14 cellular contexts compared by ENCODE assay signal in the genomic region with DNA sequence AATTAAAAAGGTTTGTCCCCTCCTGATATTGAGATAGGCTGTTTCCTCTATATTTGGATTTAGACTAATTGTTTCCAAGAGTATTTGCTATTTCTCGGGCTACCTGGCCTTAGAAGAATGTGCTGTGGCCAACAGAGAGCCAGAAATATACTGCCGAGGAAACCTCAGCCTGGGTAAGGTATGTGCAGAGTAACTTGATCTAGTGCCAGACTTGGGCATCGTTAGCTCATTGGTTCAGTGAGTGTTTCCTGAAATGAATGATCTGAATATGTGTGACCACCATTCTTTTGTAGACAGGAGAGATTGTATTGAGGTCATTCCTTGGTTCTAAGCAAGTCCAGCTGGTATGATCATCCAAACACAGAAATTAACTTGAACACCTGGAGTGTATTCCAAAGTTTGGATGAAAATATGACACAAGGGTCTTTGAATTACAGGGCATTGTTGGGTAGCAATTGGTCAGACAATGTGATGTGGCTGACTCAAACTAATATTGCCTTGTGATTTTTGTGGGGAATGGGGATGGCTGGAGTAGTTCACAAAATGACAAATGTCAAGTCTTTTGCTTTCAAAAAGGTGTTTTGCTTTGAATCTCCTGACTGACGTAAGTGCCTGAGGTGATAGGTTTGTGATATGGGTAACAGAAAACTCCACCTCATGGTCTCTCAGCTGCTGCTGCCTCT.
DNase-seq lines count a peak whose midpoint lies in the region; ATAC-seq and TF ChIP-seq lines count a peak whose summit lies in the region.
"Had no signal": no experiment of that assay in that cellular context is flagged by ENCODE, and none has a peak within 500 bp of the region (broad histone marks: within the 10 kb centered on the region; RNA-seq: fewer than 3 reads in every experiment).

No MANE protein-coding gene starts in this region.

- no peaks in the 10 kb centered on the region for H3K36me3 Mint-ChIP-seq in stimulated activated effector memory CD8-positive, alpha-beta T cell treated with anti-CD3 and anti-CD28 coated beads, Interleukin-12 subunit alpha, Interleukin-12 subunit beta, amount 100 ng/mL, for 72 hours
- H3K36me3 Mint-ChIP-seq in activated naive CD8-positive, alpha-beta T cell treated with anti-CD3 and anti-CD28 coated beads for 36 hours = no peaks in the 10 kb centered on the region
- H3K36me3 Mint-ChIP-seq in nephron progenitor cell (ENCODE audit: low read depth) = no peaks in the 10 kb centered on the region
- no peaks in the 10 kb centered on the region for H3K36me3 Mint-ChIP-seq in activated naive CD4-positive, alpha-beta T cell treated with anti-CD3 and anti-CD28 coated beads, Interleukin-2, amount 10 ng/mL, durations not matched to agents 7 days and 5 days
- H3K36me3 Mint-ChIP-seq: CD4-positive, alpha-beta memory T cell had no signal

- no peaks in the 10 kb centered on the region for H3K9me3 Mint-ChIP-seq in stimulated activated effector memory CD8-positive, alpha-beta T cell treated with anti-CD3 and anti-CD28 coated beads, Interleukin-12 subunit alpha, Interleukin-12 subunit beta, amount 100 ng/mL, for 72 hours
- no peaks in the 10 kb centered on the region for H3K9me3 Mint-ChIP-seq in activated naive CD8-positive, alpha-beta T cell treated with anti-CD3 and anti-CD28 coated beads for 36 hours
- no peaks in the 10 kb centered on the region for H3K9me3 Mint-ChIP-seq in nephron progenitor cell
- no peaks in the 10 kb centered on the region for H3K9me3 Mint-ChIP-seq in activated naive CD4-positive, alpha-beta T cell treated with anti-CD3 and anti-CD28 coated beads, Interleukin-2, amount 10 ng/mL, durations not matched to agents 7 days and 5 days
- H3K9me3 Mint-ChIP-seq: GM23338 had no signal

- H3K4me3 Mint-ChIP-seq in stimulated activated effector memory CD8-positive, alpha-beta T cell treated with anti-CD3 and anti-CD28 coated beads, Interleukin-12 subunit alpha, Interleukin-12 subunit beta, amount 100 ng/mL, for 72 hours = no peak overlapping the region
- no peak overlapping the region for H3K4me3 Mint-ChIP-seq in activated naive CD8-positive, alpha-beta T cell treated with anti-CD3 and anti-CD28 coated beads for 36 hours
- no peak overlapping the region for H3K4me3 Mint-ChIP-seq in nephron progenitor cell
- no peak overlapping the region for H3K4me3 Mint-ChIP-seq in activated naive CD4-positive, alpha-beta T cell treated with anti-CD3 and anti-CD28 coated beads, Interleukin-2, amount 10 ng/mL, durations not matched to agents 7 days and 5 days
- H3K4me3 Mint-ChIP-seq: B cell; CD4-positive, alpha-beta memory T cell; GM23338 had no signal

- peak in 1 of 2 donors; percentile 53 for DNase-seq in stimulated activated effector memory CD8-positive, alpha-beta T cell treated with anti-CD3 and anti-CD28 coated beads, Interleukin-12 subunit alpha, Interleukin-12 subunit beta, amount 100 ng/mL, for 72 hours (ENCODE audit: low spot score in 2 of 2)
- DNase-seq in activated naive CD8-positive, alpha-beta T cell treated with anti-CD3 and anti-CD28 coated beads for 36 hours = no peak
- no peak for DNase-seq in nephron progenitor cell
- DNase-seq in activated naive CD4-positive, alpha-beta T cell treated with anti-CD3 and anti-CD28 coated beads, Interleukin-2, amount 10 ng/mL, durations not matched to agents 7 days and 5 days = no peak
- DNase-seq: CD4-positive, alpha-beta memory T cell; DMS79; H7; IMR-90; KBM-7 had no signal

- H3K27ac Mint-ChIP-seq in stimulated activated effector memory CD8-positive, alpha-beta T cell treated with anti-CD3 and anti-CD28 coated beads, Interleukin-12 subunit alpha, Interleukin-12 subunit beta, amount 100 ng/mL, for 72 hours = no peak overlapping the region
- no peak overlapping the region for H3K27ac Mint-ChIP-seq in activated naive CD8-positive, alpha-beta T cell treated with anti-CD3 and anti-CD28 coated beads for 36 hours
- no peak overlapping the region for H3K27ac Mint-ChIP-seq in nephron progenitor cell
- H3K27ac Mint-ChIP-seq in activated naive CD4-positive, alpha-beta T cell treated with anti-CD3 and anti-CD28 coated beads, Interleukin-2, amount 10 ng/mL, durations not matched to agents 7 days and 5 days = no peak overlapping the region
- H3K27ac Mint-ChIP-seq: B cell; CD4-positive, alpha-beta memory T cell; GM23338 had no signal

- ATAC-seq in GM18520 (IDR thresholded peaks at IDR 0.05; ENCODE audit: unreplicated experiment) (peak; percentile 44), GM19452 (IDR thresholded peaks at IDR 0.05; ENCODE audit: unreplicated experiment) (peak; percentile 56), HG03045 (IDR thresholded peaks at IDR 0.05; ENCODE audit: unreplicated experiment) (peak; percentile 54)
- ATAC-seq in stimulated activated effector memory CD8-positive, alpha-beta T cell treated with anti-CD3 and anti-CD28 coated beads, Interleukin-12 subunit alpha, Interleukin-12 subunit beta, amount 100 ng/mL, for 72 hours = peak; percentile 74
- ATAC-seq: GM23338 had no signal

- H3K4me1 Mint-ChIP-seq in stimulated activated effector memory CD8-positive, alpha-beta T cell treated with anti-CD3 and anti-CD28 coated beads, Interleukin-12 subunit alpha, Interleukin-12 subunit beta, amount 100 ng/mL, for 72 hours = no peaks in the 10 kb centered on the region
- peaks cover 4% of the 10 kb centered on the region for H3K4me1 Mint-ChIP-seq in activated naive CD8-positive, alpha-beta T cell treated with anti-CD3 and anti-CD28 coated beads for 36 hours
- peaks cover 5% of the 10 kb centered on the region for H3K4me1 Mint-ChIP-seq in nephron progenitor cell
- no peaks in the 10 kb centered on the region for H3K4me1 Mint-ChIP-seq in activated naive CD4-positive, alpha-beta T cell treated with anti-CD3 and anti-CD28 coated beads, Interleukin-2, amount 10 ng/mL, durations not matched to agents 7 days and 5 days
- H3K4me1 Mint-ChIP-seq: B cell; CD4-positive, alpha-beta memory T cell; GM23338 had no signal

- no peak for TF ChIP-seq CTCF in nephron progenitor cell (IDR thresholded peaks at IDR 0.05)

- CTCF ChIA-PET in activated naive CD4-positive, alpha-beta T cell treated with anti-CD3 and anti-CD28 coated beads, Interleukin-2, amount 10 ng/mL, durations not matched to agents 7 days and 5 days (lab: Charles Lee) = no interaction called here

- H3K27me3 Mint-ChIP-seq in activated naive CD8-positive, alpha-beta T cell treated with anti-CD3 and anti-CD28 coated beads for 36 hours = peaks cover 10% of the 10 kb centered on the region
- H3K27me3 Mint-ChIP-seq in nephron progenitor cell (ENCODE audit: low read depth, poor library complexity) = peaks cover 25% of the 10 kb centered on the region
- H3K27me3 Mint-ChIP-seq in activated naive CD4-positive, alpha-beta T cell treated with anti-CD3 and anti-CD28 coated beads, Interleukin-2, amount 10 ng/mL, durations not matched to agents 7 days and 5 days = no peaks in the 10 kb centered on the region
- H3K27me3 Mint-ChIP-seq: B cell; CD4-positive, alpha-beta memory T cell had no signal
